8 cellular contexts compared by ENCODE assay signal in the genomic region with DNA sequence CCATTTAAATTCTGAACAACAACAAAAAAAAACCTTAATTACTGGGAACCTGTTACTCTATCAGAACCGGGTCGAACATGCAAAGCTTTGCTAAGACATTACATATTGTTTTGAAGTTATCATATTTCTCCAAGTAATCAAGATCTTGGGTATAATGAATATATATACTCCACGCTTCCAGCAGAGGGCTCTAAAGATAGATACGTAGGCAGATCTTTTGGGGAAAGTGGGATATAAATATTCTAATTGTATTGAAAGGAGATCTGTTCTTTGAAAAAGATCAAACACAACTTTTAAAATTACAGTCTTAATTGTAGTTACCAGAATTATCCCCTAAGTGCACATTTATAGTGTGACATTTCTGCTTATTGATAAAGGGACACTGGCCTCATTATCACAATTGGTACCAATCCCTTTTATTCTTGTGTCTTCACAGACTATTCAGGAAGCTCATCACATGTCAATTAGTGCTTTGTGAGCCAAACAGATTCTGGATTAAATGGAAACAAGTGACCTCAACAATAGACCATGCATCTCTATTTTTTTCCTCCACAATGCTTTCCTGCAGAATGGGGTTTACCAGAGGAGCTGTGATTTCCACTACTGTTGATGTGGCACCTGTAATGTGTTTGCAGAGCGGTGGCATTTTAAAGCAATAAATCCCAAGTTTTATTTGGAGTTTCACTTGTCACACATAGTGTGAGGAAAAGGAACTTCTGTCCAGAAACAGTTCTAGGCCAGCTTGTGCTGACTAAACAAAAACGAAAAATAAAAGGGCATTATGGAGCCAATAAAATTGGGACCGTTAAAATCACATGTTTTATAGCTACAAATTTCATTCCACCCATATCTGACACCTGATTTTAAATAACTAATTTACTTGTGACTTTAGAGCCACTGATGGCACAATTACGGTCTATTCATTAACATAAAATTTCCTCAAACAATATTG.
DNase-seq lines count a peak whose midpoint lies in the region; ATAC-seq and TF ChIP-seq lines count a peak whose summit lies in the region.

No MANE protein-coding gene starts in this region.

- H3K4me3 ChIP-seq in BE2C (ENCODE audit: low read depth, low read length): no peak overlapping the region
- H3K4me3 ChIP-seq in SK-N-MC: no peak overlapping the region
- H3K4me3 ChIP-seq in foreskin fibroblast (ENCODE audit: low read depth in 1 of 2, low read length in 2 of 2): no peak overlapping the region
- no peak overlapping the region for H3K4me3 ChIP-seq in testis

- ATAC-seq in HG02798 (IDR thresholded peaks at IDR 0.05; ENCODE audit: poor library complexity, unreplicated experiment) (peak; percentile 36), HG02678 (IDR thresholded peaks at IDR 0.05; ENCODE audit: unreplicated experiment) (no peak), HG03460 (IDR thresholded peaks at IDR 0.05; ENCODE audit: unreplicated experiment) (no peak)

- no peak overlapping the region for H3K4me3 Mint-ChIP-seq in activated CD4-positive, alpha-beta T cell treated with anti-CD3 and anti-CD28 coated beads, Interleukin-2, amount 10 ng/mL, durations not matched to agents 24 days and 14 days

- TF ChIP-seq POLR2A in testis (IDR thresholded peaks at IDR 0.05): no peak

- H3K9ac ChIP-seq in SK-N-MC (ENCODE audit: insufficient read length): no peak overlapping the region

- H3K27me3 Mint-ChIP-seq in activated CD4-positive, alpha-beta T cell treated with anti-CD3 and anti-CD28 coated beads, Interleukin-2, amount 10 ng/mL, durations not matched to agents 24 days and 14 days: peaks cover 4% of the 10 kb centered on the region

- no peak overlapping the region for H3K27ac Mint-ChIP-seq in activated CD4-positive, alpha-beta T cell treated with anti-CD3 and anti-CD28 coated beads, Interleukin-2, amount 10 ng/mL, durations not matched to agents 24 days and 14 days

- 63 to 71% methylated on average over 8 of the region's 8 CpGs for WGBS in testis, 2 donors

- peak; percentile 50 for TF ChIP-seq CTCF in BE2C (IDR thresholded peaks at IDR 0.05; ENCODE audit: low read depth, low read length)
- peak; percentile 46 for TF ChIP-seq CTCF in foreskin fibroblast (IDR thresholded peaks at IDR 0.05; ENCODE audit: low read depth, low read length)
- peak in 2 of 3 experiments; percentile 14 to 47 for TF ChIP-seq CTCF in testis (IDR thresholded peaks at IDR 0.05)

- no peaks in the 10 kb centered on the region for H3K36me3 ChIP-seq in BE2C
- H3K36me3 ChIP-seq in SK-N-MC (ENCODE audit: insufficient read depth, low read length): peaks cover 12% of the 10 kb centered on the region
- no peaks in the 10 kb centered on the region for H3K36me3 ChIP-seq in testis (ENCODE audit: low read depth, missing control alignments)

- no peaks in the 10 kb centered on the region for H3K36me3 Mint-ChIP-seq in activated CD4-positive, alpha-beta T cell treated with anti-CD3 and anti-CD28 coated beads, Interleukin-2, amount 10 ng/mL, durations not matched to agents 24 days and 14 days (ENCODE audit: low read depth)

- H3K4me1 ChIP-seq in BE2C (no peaks in the 10 kb centered on the region), testis (no peaks in the 10 kb centered on the region)

- no peaks in the 10 kb centered on the region for H3K4me1 Mint-ChIP-seq in activated CD4-positive, alpha-beta T cell treated with anti-CD3 and anti-CD28 coated beads, Interleukin-2, amount 10 ng/mL, durations not matched to agents 24 days and 14 days

- H3K9me3 ChIP-seq in BE2C: no peaks in the 10 kb centered on the region
- H3K9me3 ChIP-seq in SK-N-MC (ENCODE audit: low read depth, low read length): no peaks in the 10 kb centered on the region
- no peaks in the 10 kb centered on the region for H3K9me3 ChIP-seq in testis

- DNase-seq in BE2C (no peak), SK-N-MC (ENCODE audit: low read depth, low spot score) (no peak), foreskin fibroblast (peak; percentile 4 to 52), testis (no peak)
- no peak for DNase-seq in activated CD4-positive, alpha-beta T cell treated with anti-CD3 and anti-CD28 coated beads, Interleukin-2, amount 10 ng/mL, durations not matched to agents 24 days and 14 days

- H3K9me3 Mint-ChIP-seq in activated CD4-positive, alpha-beta T cell treated with anti-CD3 and anti-CD28 coated beads, Interleukin-2, amount 10 ng/mL, durations not matched to agents 24 days and 14 days: no peaks in the 10 kb centered on the region

- H3K27ac ChIP-seq in SK-N-MC (peak overlapping the region; percentile 55), testis (no peak overlapping the region)

- H3K27me3 ChIP-seq in BE2C (no peaks in the 10 kb centered on the region; the same call in 1 of the 2 replicates), testis (no peaks in the 10 kb centered on the region)

- intact Hi-C loops in testis (cut with DNase I; ENCODE audit: low total_unique reads): no loop called here
- intact Hi-C loops in activated CD4-positive, alpha-beta T cell treated with anti-CD3 and anti-CD28 coated beads, Interleukin-2, amount 10 ng/mL, durations not matched to agents 24 days and 14 days (cut with micrococcal nuclease): loop anchor here (2.0 to 10.0 kb wide), 2 partner anchors 354 to 402 kb away; no protein-coding TSS in a partner anchor

Comparison
In these comparisons a context has a peak if more than half of its experiments do, and no peak if none do; other contexts are left out.
1. DNase-seq: peak in foreskin fibroblast (2 of 2); none in BE2C (single experiment), SK-N-MC (single experiment), testis (single experiment) and activated CD4-positive, alpha-beta T cell treated with anti-CD3 and anti-CD28 coated beads, Interleukin-2, amount 10 ng/mL, durations not matched to agents 24 days and 14 days (single experiment).
2. Peak in every context shown above with its lines, with median percentiles within 50 percentile points of each other: CTCF ChIP-seq.